In the genomic region with DNA sequence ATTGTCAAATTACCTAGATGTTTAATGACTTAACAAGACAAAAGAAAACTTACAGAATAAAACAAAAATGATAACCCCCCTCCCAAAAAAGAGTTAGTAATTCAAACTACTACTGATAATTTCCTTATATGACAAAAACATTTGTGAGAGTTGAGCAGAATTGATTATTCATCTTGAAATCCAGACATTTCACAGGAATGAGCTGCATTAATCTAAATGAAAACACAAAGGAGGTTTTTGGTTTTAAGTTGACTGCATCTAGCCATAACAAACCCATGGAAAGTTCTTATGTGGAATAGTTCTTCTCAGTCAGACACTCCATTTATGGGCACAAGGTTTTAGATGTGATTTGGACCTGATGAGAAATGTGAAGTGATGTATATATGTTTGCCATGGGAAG, we compare ENCODE assay signal across 1 cellular context.
TF ChIP-seq lines count a peak whose summit lies in the region.

No MANE protein-coding gene starts in this region.

TF ChIP-seq in H1, 55 proteins besides CTCF, POLR2A, EP300 and RAD21:
- no peak for TF ChIP-seq PHF8 (conservative IDR thresholded peaks at IDR 0.05; ENCODE audit: low read depth, low read length)
- no peak for TF ChIP-seq BACH1 (IDR thresholded peaks at IDR 0.05; ENCODE audit: low read length)
- TF ChIP-seq GTF2F1 (IDR thresholded peaks at IDR 0.05; ENCODE audit: borderline replicate concordance, low read depth, low read length), result no peak
- no peak for TF ChIP-seq RNF2 (IDR thresholded peaks at IDR 0.05; ENCODE audit: borderline replicate concordance, low read depth, low read length, missing control alignments, poor library complexity, severe bottlenecking)
- TF ChIP-seq, protein P1, sequence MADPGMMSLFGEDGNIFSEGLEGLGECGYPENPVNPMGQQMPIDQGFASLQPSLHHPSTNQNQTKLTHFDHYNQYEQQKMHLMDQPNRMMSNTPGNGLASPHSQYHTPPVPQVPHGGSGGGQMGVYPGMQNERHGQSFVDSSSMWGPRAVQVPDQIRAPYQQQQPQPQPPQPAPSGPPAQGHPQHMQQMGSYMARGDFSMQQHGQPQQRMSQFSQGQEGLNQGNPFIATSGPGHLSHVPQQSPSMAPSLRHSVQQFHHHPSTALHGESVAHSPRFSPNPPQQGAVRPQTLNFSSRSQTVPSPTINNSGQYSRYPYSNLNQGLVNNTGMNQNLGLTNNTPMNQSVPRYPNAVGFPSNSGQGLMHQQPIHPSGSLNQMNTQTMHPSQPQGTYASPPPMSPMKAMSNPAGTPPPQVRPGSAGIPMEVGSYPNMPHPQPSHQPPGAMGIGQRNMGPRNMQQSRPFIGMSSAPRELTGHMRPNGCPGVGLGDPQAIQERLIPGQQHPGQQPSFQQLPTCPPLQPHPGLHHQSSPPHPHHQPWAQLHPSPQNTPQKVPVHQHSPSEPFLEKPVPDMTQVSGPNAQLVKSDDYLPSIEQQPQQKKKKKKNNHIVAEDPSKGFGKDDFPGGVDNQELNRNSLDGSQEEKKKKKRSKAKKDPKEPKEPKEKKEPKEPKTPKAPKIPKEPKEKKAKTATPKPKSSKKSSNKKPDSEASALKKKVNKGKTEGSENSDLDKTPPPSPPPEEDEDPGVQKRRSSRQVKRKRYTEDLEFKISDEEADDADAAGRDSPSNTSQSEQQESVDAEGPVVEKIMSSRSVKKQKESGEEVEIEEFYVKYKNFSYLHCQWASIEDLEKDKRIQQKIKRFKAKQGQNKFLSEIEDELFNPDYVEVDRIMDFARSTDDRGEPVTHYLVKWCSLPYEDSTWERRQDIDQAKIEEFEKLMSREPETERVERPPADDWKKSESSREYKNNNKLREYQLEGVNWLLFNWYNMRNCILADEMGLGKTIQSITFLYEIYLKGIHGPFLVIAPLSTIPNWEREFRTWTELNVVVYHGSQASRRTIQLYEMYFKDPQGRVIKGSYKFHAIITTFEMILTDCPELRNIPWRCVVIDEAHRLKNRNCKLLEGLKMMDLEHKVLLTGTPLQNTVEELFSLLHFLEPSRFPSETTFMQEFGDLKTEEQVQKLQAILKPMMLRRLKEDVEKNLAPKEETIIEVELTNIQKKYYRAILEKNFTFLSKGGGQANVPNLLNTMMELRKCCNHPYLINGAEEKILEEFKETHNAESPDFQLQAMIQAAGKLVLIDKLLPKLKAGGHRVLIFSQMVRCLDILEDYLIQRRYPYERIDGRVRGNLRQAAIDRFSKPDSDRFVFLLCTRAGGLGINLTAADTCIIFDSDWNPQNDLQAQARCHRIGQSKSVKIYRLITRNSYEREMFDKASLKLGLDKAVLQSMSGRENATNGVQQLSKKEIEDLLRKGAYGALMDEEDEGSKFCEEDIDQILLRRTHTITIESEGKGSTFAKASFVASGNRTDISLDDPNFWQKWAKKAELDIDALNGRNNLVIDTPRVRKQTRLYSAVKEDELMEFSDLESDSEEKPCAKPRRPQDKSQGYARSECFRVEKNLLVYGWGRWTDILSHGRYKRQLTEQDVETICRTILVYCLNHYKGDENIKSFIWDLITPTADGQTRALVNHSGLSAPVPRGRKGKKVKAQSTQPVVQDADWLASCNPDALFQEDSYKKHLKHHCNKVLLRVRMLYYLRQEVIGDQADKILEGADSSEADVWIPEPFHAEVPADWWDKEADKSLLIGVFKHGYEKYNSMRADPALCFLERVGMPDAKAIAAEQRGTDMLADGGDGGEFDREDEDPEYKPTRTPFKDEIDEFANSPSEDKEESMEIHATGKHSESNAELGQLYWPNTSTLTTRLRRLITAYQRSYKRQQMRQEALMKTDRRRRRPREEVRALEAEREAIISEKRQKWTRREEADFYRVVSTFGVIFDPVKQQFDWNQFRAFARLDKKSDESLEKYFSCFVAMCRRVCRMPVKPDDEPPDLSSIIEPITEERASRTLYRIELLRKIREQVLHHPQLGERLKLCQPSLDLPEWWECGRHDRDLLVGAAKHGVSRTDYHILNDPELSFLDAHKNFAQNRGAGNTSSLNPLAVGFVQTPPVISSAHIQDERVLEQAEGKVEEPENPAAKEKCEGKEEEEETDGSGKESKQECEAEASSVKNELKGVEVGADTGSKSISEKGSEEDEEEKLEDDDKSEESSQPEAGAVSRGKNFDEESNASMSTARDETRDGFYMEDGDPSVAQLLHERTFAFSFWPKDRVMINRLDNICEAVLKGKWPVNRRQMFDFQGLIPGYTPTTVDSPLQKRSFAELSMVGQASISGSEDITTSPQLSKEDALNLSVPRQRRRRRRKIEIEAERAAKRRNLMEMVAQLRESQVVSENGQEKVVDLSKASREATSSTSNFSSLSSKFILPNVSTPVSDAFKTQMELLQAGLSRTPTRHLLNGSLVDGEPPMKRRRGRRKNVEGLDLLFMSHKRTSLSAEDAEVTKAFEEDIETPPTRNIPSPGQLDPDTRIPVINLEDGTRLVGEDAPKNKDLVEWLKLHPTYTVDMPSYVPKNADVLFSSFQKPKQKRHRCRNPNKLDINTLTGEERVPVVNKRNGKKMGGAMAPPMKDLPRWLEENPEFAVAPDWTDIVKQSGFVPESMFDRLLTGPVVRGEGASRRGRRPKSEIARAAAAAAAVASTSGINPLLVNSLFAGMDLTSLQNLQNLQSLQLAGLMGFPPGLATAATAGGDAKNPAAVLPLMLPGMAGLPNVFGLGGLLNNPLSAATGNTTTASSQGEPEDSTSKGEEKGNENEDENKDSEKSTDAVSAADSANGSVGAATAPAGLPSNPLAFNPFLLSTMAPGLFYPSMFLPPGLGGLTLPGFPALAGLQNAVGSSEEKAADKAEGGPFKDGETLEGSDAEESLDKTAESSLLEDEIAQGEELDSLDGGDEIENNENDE (IDR thresholded peaks at IDR 0.05; ENCODE audit: insufficient replicate concordance, low read length), result no peak
- no peak for TF ChIP-seq ZNF274 (IDR thresholded peaks at IDR 0.05; ENCODE audit: borderline replicate concordance, extremely low read depth, low read length)
- TF ChIP-seq MAFK (IDR thresholded peaks at IDR 0.05; ENCODE audit: low read depth, low read length), result no peak
